10 cellular contexts compared by ENCODE assay signal in the genomic region with DNA sequence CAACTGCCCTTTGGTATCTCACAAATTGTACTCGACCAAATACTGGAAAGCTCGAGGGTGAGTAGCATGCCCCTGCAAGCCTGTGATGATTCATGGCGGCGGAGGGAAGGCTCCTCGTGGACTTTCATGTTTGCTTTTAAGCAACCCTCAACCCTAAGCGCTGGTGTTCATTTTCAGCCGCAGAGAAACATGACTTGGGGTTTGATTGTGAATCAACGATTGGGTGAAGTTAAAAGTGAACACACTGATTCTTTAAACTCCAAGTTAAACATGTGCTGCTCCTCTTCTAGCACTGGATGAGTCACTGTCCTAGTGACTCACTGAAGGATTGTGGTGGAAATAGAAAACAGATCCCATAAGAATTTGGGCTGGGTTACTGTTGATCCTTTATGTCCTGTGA. TPM values are rescaled to one million over a fixed set of nuclear protein-coding genes. Genes with fewer than 3 reads are reported as not detected.
DNase-seq lines count a peak whose midpoint lies in the region; ATAC-seq and TF ChIP-seq lines count a peak whose summit lies in the region.
"Had no signal": no experiment of that assay in that cellular context is flagged by ENCODE, and none has a peak within 500 bp of the region (broad histone marks: within the 10 kb centered on the region; RNA-seq: fewer than 3 reads in every experiment).

No MANE protein-coding gene starts in this region.

- no peaks in the 10 kb centered on the region for H3K9me3 ChIP-seq in vagina
- no peaks in the 10 kb centered on the region for H3K9me3 ChIP-seq in CD4-positive, alpha-beta memory T cell (ENCODE audit: control insufficient read depth in 1 of 2, low read length in 2 of 2)

- TF ChIP-seq POLR2A in vagina (IDR thresholded peaks at IDR 0.05) = no peak

- peaks cover 37% of the 10 kb centered on the region for H3K4me1 ChIP-seq in vagina
- H3K4me1 ChIP-seq in CD4-positive, alpha-beta memory T cell (ENCODE audit: insufficient read depth, low read length) = no peaks in the 10 kb centered on the region

- H3K4me1 Mint-ChIP-seq in CD4-positive, alpha-beta memory T cell = peaks cover 0 to 1% (median 0%) of the 10 kb centered on the region in 4 donors
- H3K4me1 Mint-ChIP-seq: brain had no signal

- no peaks in the 10 kb centered on the region for H3K36me3 ChIP-seq in vagina
- no peaks in the 10 kb centered on the region for H3K36me3 ChIP-seq in CD4-positive, alpha-beta memory T cell (ENCODE audit: insufficient read depth, low read length)

- H3K27me3 ChIP-seq in vagina = no peaks in the 10 kb centered on the region
- no peaks in the 10 kb centered on the region for H3K27me3 ChIP-seq in CD4-positive, alpha-beta memory T cell (ENCODE audit: insufficient read depth, low read length)

- H3K27me3 Mint-ChIP-seq in CD4-positive, alpha-beta memory T cell = peaks cover 0 to 10% of the 10 kb centered on the region in 2 donors
- H3K27me3 Mint-ChIP-seq: brain had no signal

- CTCF ChIA-PET in CD4-positive, alpha-beta memory T cell (lab: Charles Lee; ENCODE audit: partially characterized antibody) = no interaction called here

- no peak for ATAC-seq in HG03196 (IDR thresholded peaks at IDR 0.05; ENCODE audit: unreplicated experiment)

- peak overlapping the region; percentile 91 for H3K27ac ChIP-seq in vagina
- no peak overlapping the region for H3K27ac ChIP-seq in CD4-positive, alpha-beta memory T cell (ENCODE audit: low read depth, low read length)

- H3K27ac Mint-ChIP-seq in CD4-positive, alpha-beta memory T cell = no peak overlapping the region

- DNase-seq in stimulated activated CD4-positive, alpha-beta T cell treated with anti-CD3 and anti-CD28 coated beads, Interleukin-12 subunit alpha, Interleukin-12 subunit beta, amount 100 ng/mL, for 48 hours (ENCODE audit: low read depth in 2 of 3, low spot score in 1 of 3) = peak; percentile 24 to 50 (median 48)
- no peak for DNase-seq in stimulated activated CD4-positive, alpha-beta T cell treated with anti-CD3 and anti-CD28 coated beads, Interleukin-12 subunit alpha, Interleukin-12 subunit beta, amount 100 ng/mL, for 4 hours
- DNase-seq in iris pigment epithelial cell (ENCODE audit: low read depth) (peak; percentile 98), vagina (ENCODE audit: extremely low spot score in 2 of 2) (no peak), cerebellum (ENCODE audit: low spot score) (no peak)
- DNase-seq in CD4-positive, alpha-beta memory T cell = no peak
- DNase-seq: GF-D8 had no signal

- POLR2A ChIA-PET in CD4-positive, alpha-beta memory T cell (lab: Charles Lee; ENCODE audit: partially characterized antibody) = no interaction called here

- no peaks in the 10 kb centered on the region for H3K9me3 Mint-ChIP-seq in CD4-positive, alpha-beta memory T cell
- H3K9me3 Mint-ChIP-seq: brain had no signal

- H3K4me3 ChIP-seq in WI38 (ENCODE audit: low read depth, low read length) (0 out of 2 replicates have a peak overlapping the region, but pooled peaks have one; percentile 1), vagina (no peak overlapping the region)
- no peak overlapping the region for H3K4me3 ChIP-seq in CD4-positive, alpha-beta memory T cell (ENCODE audit: low read length in 2 of 2)

- H3K36me3 Mint-ChIP-seq in CD4-positive, alpha-beta memory T cell = no peaks in the 10 kb centered on the region
- H3K36me3 Mint-ChIP-seq: brain had no signal

- TF ChIP-seq CTCF in WI38 (IDR thresholded peaks at IDR 0.05; ENCODE audit: low read depth, low read length) (no peak), vagina (IDR thresholded peaks at IDR 0.05) (no peak)

- intact Hi-C loops in vagina (cut with DNase I) = no loop called here
- intact Hi-C loops in CD4-positive, alpha-beta memory T cell (cut with micrococcal nuclease) = no loop called here

- no peak overlapping the region for H3K4me3 Mint-ChIP-seq in CD4-positive, alpha-beta memory T cell
- H3K4me3 Mint-ChIP-seq: brain had no signal

RNA-seq across cellular contexts. Expression of a gene that starts 8.3 kb away (rescaled TPM):
- total RNA-seq in vagina = 29.0 TPM
- total RNA-seq in cerebellum = 3.1 TPM
- under 1 TPM; 0.89 to 0.96 TPM for total RNA-seq in CD4-positive, alpha-beta memory T cell
- polyA plus RNA-seq in CD4-positive, alpha-beta memory T cell = under 1 TPM; 0.10 to 0.17 TPM

RNA-seq across cellular contexts. Expression of a gene that starts 50.5 kb away (rescaled TPM):
- total RNA-seq in vagina (10.1 TPM), cerebellum (19.1 TPM)
- 10 to 100 TPM; 16.1 to 16.2 TPM for total RNA-seq in CD4-positive, alpha-beta memory T cell
- 10 to 100 TPM; 11.8 to 12.1 TPM for polyA plus RNA-seq in CD4-positive, alpha-beta memory T cell

Comparison
In these comparisons a context has a peak if more than half of its experiments do, and no peak if none do; other contexts are left out.
1. DNase-seq: peak in stimulated activated CD4-positive, alpha-beta T cell treated with anti-CD3 and anti-CD28 coated beads, Interleukin-12 subunit alpha, Interleukin-12 subunit beta, amount 100 ng/mL, for 48 hours (3 of 3) and iris pigment epithelial cell (single experiment); none in stimulated activated CD4-positive, alpha-beta T cell treated with anti-CD3 and anti-CD28 coated beads, Interleukin-12 subunit alpha, Interleukin-12 subunit beta, amount 100 ng/mL, for 4 hours (single experiment), vagina (0 of 2), cerebellum (single experiment) and CD4-positive, alpha-beta memory T cell (0 of 5).